Comparison of ENCODE assay signal across 8 cellular contexts in genomic region chr10:101043356-101043707, GRCh38. TPM values are rescaled to one million over a fixed set of nuclear protein-coding genes. Genes with fewer than 3 reads are reported as not detected.
DNase-seq lines count a peak whose midpoint lies in the region; ATAC-seq, FAIRE-seq and TF ChIP-seq lines count a peak whose summit lies in the region.

No MANE protein-coding gene starts in this region.

- peaks cover 24% of the 10 kb centered on the region for H3K27me3 Mint-ChIP-seq in astrocyte (ENCODE audit: low read depth, unreplicated experiment)

- 45% methylated on average over 3 of the region's 3 CpGs for WGBS in mesenchymal stem cell

- peak overlapping the region; percentile 81 to 85 for H3K18ac ChIP-seq in mesenchymal stem cell (ENCODE audit: low read depth in 1 of 2, low read length in 2 of 2)

- H3K27me3 ChIP-seq in HUES48 (ENCODE audit: control insufficient read depth, insufficient read depth, low read length) (peaks cover 51% of the 10 kb centered on the region), astrocyte (ENCODE audit: insufficient read depth, low read length) (peaks cover 2% of the 10 kb centered on the region), mesenchymal stem cell (ENCODE audit: control insufficient read depth in 1 of 2, insufficient read depth in 1 of 2, low read length in 2 of 2) (peaks cover 22 to 24% of the 10 kb centered on the region in 2 experiments)

- FAIRE-seq in astrocyte (lab: Jason Lieb, UNC) = no peak

- peaks cover 16% of the 10 kb centered on the region for H3K4me1 Mint-ChIP-seq in astrocyte (ENCODE audit: low read depth, unreplicated experiment)

- no peaks in the 10 kb centered on the region for H3K9me3 Mint-ChIP-seq in astrocyte (ENCODE audit: unreplicated experiment)

- H3K4me2 ChIP-seq in astrocyte (ENCODE audit: low read length) (peak overlapping the region; percentile 90), mesenchymal stem cell (ENCODE audit: low read length, poor library complexity, severe bottlenecking) (peak overlapping the region; percentile 67)

- H3K9me3 ChIP-seq in HUES48 (ENCODE audit: control insufficient read depth, insufficient read depth, low read length) = no peaks in the 10 kb centered on the region
- no peaks in the 10 kb centered on the region for H3K9me3 ChIP-seq in astrocyte (ENCODE audit: insufficient read depth, low read depth, low read length)
- H3K9me3 ChIP-seq in mesenchymal stem cell (ENCODE audit: control insufficient read depth, low read length) = no peaks in the 10 kb centered on the region

- peak overlapping the region; percentile 87 for H3K4me3 Mint-ChIP-seq in astrocyte (ENCODE audit: unreplicated experiment)

- H4K20me1 ChIP-seq in astrocyte (ENCODE audit: insufficient read depth, low read length) = peaks cover 26% of the 10 kb centered on the region

- H4K91ac ChIP-seq in mesenchymal stem cell (ENCODE audit: low read length) = peak overlapping the region; percentile 81

- no peak overlapping the region for H2AK5ac ChIP-seq in mesenchymal stem cell (ENCODE audit: low read length, severe bottlenecking)

- H3K4me1 ChIP-seq in HUES48 (ENCODE audit: control insufficient read depth, insufficient read depth, low read length) (peaks cover 23% of the 10 kb centered on the region), astrocyte (ENCODE audit: insufficient read depth, low read length) (peaks cover 33% of the 10 kb centered on the region), mesenchymal stem cell (ENCODE audit: control insufficient read depth, insufficient read depth, low read depth, low read length) (peaks cover 15% of the 10 kb centered on the region)

- peak overlapping the region; percentile 61 for H3K4me3 ChIP-seq in AG04449 (ENCODE audit: low read depth, low read length)
- peak overlapping the region; percentile 76 for H3K4me3 ChIP-seq in HUES48 (ENCODE audit: low read depth, low read length)
- H3K4me3 ChIP-seq in astrocyte (ENCODE audit: insufficient read depth, low read depth, low read length) = peak overlapping the region; percentile 72
- H3K4me3 ChIP-seq in mesenchymal stem cell (ENCODE audit: insufficient read depth in 1 of 2, low read depth in 1 of 2, low read length in 2 of 2) = peak overlapping the region; percentile 54 to 81

- POLR2A ChIA-PET in AG04449 (lab: Yijun Ruan, JAX) = interaction anchor here (0.6 to 2.7 kb wide), 6 partner anchors 9 to 988 kb away, joined by 3 to 19 read pairs (median 11); partner anchors contain the start of genes KAZALD1, PDZD7 and SFXN3

- H3K79me2 ChIP-seq in astrocyte (ENCODE audit: insufficient read depth, low read length) = no peaks in the 10 kb centered on the region

- ATAC-seq in HG02852 (IDR thresholded peaks at IDR 0.05; ENCODE audit: unreplicated experiment) (no peak), HG03439 (IDR thresholded peaks at IDR 0.05; ENCODE audit: unreplicated experiment) (no peak)

- H2BK12ac ChIP-seq in mesenchymal stem cell (ENCODE audit: low read length in 2 of 2) = no peak overlapping the region

- peak overlapping the region; percentile 93 for H4K8ac ChIP-seq in mesenchymal stem cell (ENCODE audit: low read length)

- H3K4ac ChIP-seq in mesenchymal stem cell (ENCODE audit: low read depth in 1 of 2, low read length in 2 of 2) = peak overlapping the region; percentile 5 to 93

- H2BK5ac ChIP-seq in mesenchymal stem cell (ENCODE audit: low read depth, low read length, poor library complexity, severe bottlenecking) = peak overlapping the region; percentile 85

- no peak overlapping the region for H3K14ac ChIP-seq in mesenchymal stem cell (ENCODE audit: low read length in 2 of 2)

- peak overlapping the region; percentile 74 for H2BK120ac ChIP-seq in mesenchymal stem cell (ENCODE audit: low read depth, low read length)

- TF ChIP-seq CTCF in AG04449 (IDR thresholded peaks at IDR 0.05; ENCODE audit: insufficient read depth, low read length, missing control alignments) (no peak), astrocyte (IDR thresholded peaks at IDR 0.05; ENCODE audit: insufficient read depth, low read depth, low read length) (no peak)

- no peak overlapping the region for H3K23ac ChIP-seq in mesenchymal stem cell (ENCODE audit: low read length in 2 of 2)

- H3K36me3 Mint-ChIP-seq in astrocyte (ENCODE audit: low read depth, unreplicated experiment) = peaks cover 11% of the 10 kb centered on the region

- H3K27ac ChIP-seq in HUES48 (ENCODE audit: low read depth, low read length) (peak overlapping the region; percentile 61), astrocyte (ENCODE audit: low read depth, low read length) (peak overlapping the region; percentile 91), mesenchymal stem cell (ENCODE audit: low read length, poor library complexity, severe bottlenecking) (peak overlapping the region; percentile 88)

- H3K79me1 ChIP-seq in mesenchymal stem cell (replicated peaks; ENCODE audit: low read length, poor library complexity, severe bottlenecking) = peaks cover 8% of the 10 kb centered on the region

- no peak for DNase-seq in AG04449 (ENCODE audit: low read depth, low spot score)
- DNase-seq in astrocyte (ENCODE audit: low read depth) = no peak
- DNase-seq in mesenchymal stem cell = no peak
- no peak for DNase-seq in stimulated activated naive CD4-positive, alpha-beta T cell (lab: John Stamatoyannopoulos, UW)
- no peak for DNase-seq in NAMALWA (ENCODE audit: low spot score)

- no peaks in the 10 kb centered on the region for H3K36me3 ChIP-seq in HUES48 (ENCODE audit: control insufficient read depth, insufficient read depth, low read length)
- H3K36me3 ChIP-seq in astrocyte (ENCODE audit: insufficient read depth, low read length) = peaks cover 16% of the 10 kb centered on the region
- H3K36me3 ChIP-seq in mesenchymal stem cell (ENCODE audit: control insufficient read depth in 1 of 2, insufficient read depth in 2 of 2, low read depth in 1 of 2, low read length in 2 of 2) = peaks cover 22 to 23% of the 10 kb centered on the region in 2 experiments

- H3K9ac ChIP-seq in HUES48 (ENCODE audit: low read depth, low read length) (peak overlapping the region; percentile 24; the same call in 1 of the 2 replicates), astrocyte (ENCODE audit: low read length) (peak overlapping the region; percentile 90), mesenchymal stem cell (ENCODE audit: low read length) (peak overlapping the region; percentile 91)

- peak overlapping the region; percentile 99 for H3K27ac Mint-ChIP-seq in astrocyte (ENCODE audit: unreplicated experiment)

- CTCF ChIA-PET in AG04449 (lab: Yijun Ruan, JAX) = interaction anchor here (1.2 to 35.4 kb wide), 8 partner anchors 5 to 99 kb away, joined by 3 to 1481 read pairs (median 144); partner anchors contain the start of genes KAZALD1, LZTS2, MRPL43 and PDZD7

- H2AFZ ChIP-seq in astrocyte (ENCODE audit: low read depth, low read length) = peak overlapping the region; percentile 92
- H2AFZ ChIP-seq in mesenchymal stem cell (ENCODE audit: low read depth, low read length) = peak overlapping the region; percentile 76

- no peak overlapping the region for H2BK15ac ChIP-seq in mesenchymal stem cell (ENCODE audit: low read depth, poor library complexity, severe bottlenecking)

RNA-seq across cellular contexts. Expression of gene SFXN3, which starts 12.3 kb away (rescaled TPM):
- total RNA-seq in astrocyte = 59.2 and 68.3 TPM in 2 replicates
- polyA plus RNA-seq in mesenchymal stem cell (2013, experiment 1 of 2) = 99.8 TPM
- 93.2 TPM for polyA plus RNA-seq in mesenchymal stem cell (2013, experiment 2 of 2)

RNA-seq across cellular contexts. Expression of gene PDZD7, which starts 12.4 kb away (rescaled TPM):
- total RNA-seq in astrocyte = 2.2 and 4.5 TPM in 2 replicates
- 1.3 TPM for polyA plus RNA-seq in mesenchymal stem cell (2013, experiment 1 of 2)
- 1.0 TPM for polyA plus RNA-seq in mesenchymal stem cell (2013, experiment 2 of 2)

RNA-seq across cellular contexts. Expression of gene KAZALD1, which starts 18.5 kb away (rescaled TPM):
- total RNA-seq in astrocyte = 8.1 and 9.6 TPM in 2 replicates
- 4.4 TPM for polyA plus RNA-seq in mesenchymal stem cell (2013, experiment 1 of 2)
- 3.9 TPM for polyA plus RNA-seq in mesenchymal stem cell (2013, experiment 2 of 2)

RNA-seq across cellular contexts. Expression of gene LZTS2, which starts 43.7 kb away (rescaled TPM):
- 69.9 and 73.9 TPM in 2 replicates for total RNA-seq in astrocyte
- polyA plus RNA-seq in mesenchymal stem cell (2013, experiment 1 of 2) = 89.8 TPM
- polyA plus RNA-seq in mesenchymal stem cell (2013, experiment 2 of 2) = 87.3 TPM

RNA-seq across cellular contexts. Expression of gene TWNK, which starts 56.0 kb away (rescaled TPM):
- 12.9 TPM in 2 replicates for total RNA-seq in astrocyte
- polyA plus RNA-seq in mesenchymal stem cell (2013, experiment 1 of 2) = 2.6 TPM
- 2.5 TPM for polyA plus RNA-seq in mesenchymal stem cell (2013, experiment 2 of 2)

Comparison
In these comparisons a context has a peak if more than half of its experiments do, and no peak if none do; other contexts are left out.
1. H3K9ac ChIP-seq: peak in every context shown above with its lines; median percentile 91 in mesenchymal stem cell; 90 in astrocyte; 24 in HUES48.